ENCODE assay signal across 8 cellular contexts in genomic region chr15:92625297-92625980, GRCh38. TPM values are rescaled to one million over a fixed set of nuclear protein-coding genes. Genes with fewer than 3 reads are reported as not detected.
DNase-seq lines count a peak whose midpoint lies in the region; ATAC-seq lines count a peak whose summit lies in the region.

No MANE protein-coding gene starts in this region.

- intact Hi-C loops in activated T-helper 1 cell treated with anti-CD3 and anti-CD28 coated beads, Interleukin-12 subunit alpha, Interleukin-12 subunit beta, Interleukin-2, Interleukin-4 antibody, amounts not matched to agents 30 ng/mL and 10 ng/mL and 1 ng/mL, durations not matched to agents 14 hours and 24 hours and 36 hours (cut with micrococcal nuclease) = loop anchor here (2.0 to 10.0 kb wide), 4 partner anchors 37 to 771 kb away; partner anchors contain the start of gene SLCO3A1

- H3K4me3 Mint-ChIP-seq in activated T-helper 1 cell treated with anti-CD3 and anti-CD28 coated beads, Interleukin-12 subunit alpha, Interleukin-12 subunit beta, Interleukin-2, Interleukin-4 antibody, amounts not matched to agents 30 ng/mL and 10 ng/mL and 1 ng/mL, durations not matched to agents 14 hours and 24 hours and 36 hours = peak overlapping the region; percentile 27

- H3K36me3 ChIP-seq in mesodermal cell (ENCODE audit: control insufficient read depth, insufficient read depth, low read length) = peaks cover 9% of the 10 kb centered on the region

- peaks cover 5% of the 10 kb centered on the region for H3K27me3 Mint-ChIP-seq in activated T-helper 1 cell treated with anti-CD3 and anti-CD28 coated beads, Interleukin-12 subunit alpha, Interleukin-12 subunit beta, Interleukin-2, Interleukin-4 antibody, amounts not matched to agents 30 ng/mL and 10 ng/mL and 1 ng/mL, durations not matched to agents 14 hours and 24 hours and 36 hours (ENCODE audit: insufficient read depth)

- ATAC-seq in GM18907 (IDR thresholded peaks at IDR 0.05; ENCODE audit: unreplicated experiment) = peak; percentile 69
- peak; percentile 53 for ATAC-seq in HG02763 (IDR thresholded peaks at IDR 0.05; ENCODE audit: unreplicated experiment)

- peaks cover 3% of the 10 kb centered on the region for H3K9me3 ChIP-seq in mesodermal cell (ENCODE audit: control insufficient read depth, low read length)

- no peak for DNase-seq in activated T-helper 1 cell treated with anti-CD3 and anti-CD28 coated beads, Interleukin-12 subunit alpha, Interleukin-12 subunit beta, Interleukin-2, Interleukin-4 antibody, amounts not matched to agents 30 ng/mL and 10 ng/mL and 1 ng/mL, durations not matched to agents 14 hours and 24 hours and 36 hours (ENCODE audit: low spot score)
- DNase-seq in NCI-H2196 (lab: John Stamatoyannopoulos, UW; ENCODE audit: unreplicated experiment) = no peak
- DNase-seq in SHP77 treated with DMSO at 0.1 percent for 48 hours (lab: John Stamatoyannopoulos, UW) = no peak
- DNase-seq in stimulated activated naive CD4-positive, alpha-beta T cell (lab: John Stamatoyannopoulos, UW) = no peak
- DNase-seq in activated CD4-positive, alpha-beta T cell treated with anti-CD3 and anti-CD28 coated beads, Interleukin-2, amount 50 U/mL, for 1 hour = no peak

- 60% methylated on average over 1 of the region's 3 CpGs; no CpG with 5 or more reads in 1 of the 2 experiments for WGBS in mesodermal cell (ENCODE audit: insufficient coverage in 2 of 2), 2 experiments

- H3K4me1 ChIP-seq in mesodermal cell (ENCODE audit: control insufficient read depth, insufficient read depth, low read length, poor library complexity, severe bottlenecking) = peaks cover 21% of the 10 kb centered on the region

- H3K4me3 ChIP-seq in mesodermal cell (ENCODE audit: extremely low read depth, insufficient read depth, low read length, poor library complexity, severe bottlenecking) = no peak overlapping the region

- peaks cover 15% of the 10 kb centered on the region for H3K4me1 Mint-ChIP-seq in activated T-helper 1 cell treated with anti-CD3 and anti-CD28 coated beads, Interleukin-12 subunit alpha, Interleukin-12 subunit beta, Interleukin-2, Interleukin-4 antibody, amounts not matched to agents 30 ng/mL and 10 ng/mL and 1 ng/mL, durations not matched to agents 14 hours and 24 hours and 36 hours (ENCODE audit: low read depth)

- no peaks in the 10 kb centered on the region for H3K36me3 Mint-ChIP-seq in activated T-helper 1 cell treated with anti-CD3 and anti-CD28 coated beads, Interleukin-12 subunit alpha, Interleukin-12 subunit beta, Interleukin-2, Interleukin-4 antibody, amounts not matched to agents 30 ng/mL and 10 ng/mL and 1 ng/mL, durations not matched to agents 14 hours and 24 hours and 36 hours (ENCODE audit: low read depth)

- H3K27ac Mint-ChIP-seq in activated T-helper 1 cell treated with anti-CD3 and anti-CD28 coated beads, Interleukin-12 subunit alpha, Interleukin-12 subunit beta, Interleukin-2, Interleukin-4 antibody, amounts not matched to agents 30 ng/mL and 10 ng/mL and 1 ng/mL, durations not matched to agents 14 hours and 24 hours and 36 hours = peak overlapping the region; percentile 74

- peak overlapping the region; percentile 8 for H3K27ac ChIP-seq in mesodermal cell (ENCODE audit: low read depth, low read length, severe bottlenecking)

- no peaks in the 10 kb centered on the region for H3K9me3 Mint-ChIP-seq in activated T-helper 1 cell treated with anti-CD3 and anti-CD28 coated beads, Interleukin-12 subunit alpha, Interleukin-12 subunit beta, Interleukin-2, Interleukin-4 antibody, amounts not matched to agents 30 ng/mL and 10 ng/mL and 1 ng/mL, durations not matched to agents 14 hours and 24 hours and 36 hours

RNA-seq across cellular contexts. Expression of gene FAM174B, which starts 30.1 kb away (rescaled TPM):
- total RNA-seq in activated T-helper 1 cell treated with anti-CD3 and anti-CD28 coated beads, Interleukin-12 subunit alpha, Interleukin-12 subunit beta, Interleukin-2, Interleukin-4 antibody, amounts not matched to agents 30 ng/mL and 10 ng/mL and 1 ng/mL, durations not matched to agents 14 hours and 24 hours and 36 hours = 2.0 and 4.9 TPM in 2 replicates
- 8.1 TPM for polyA plus RNA-seq in mesodermal cell (2013, experiment 1 of 2)
- polyA plus RNA-seq in mesodermal cell (2013, experiment 2 of 2) = 6.9 TPM
